ENCODE assay signal across 11 cellular contexts in the genomic region with DNA sequence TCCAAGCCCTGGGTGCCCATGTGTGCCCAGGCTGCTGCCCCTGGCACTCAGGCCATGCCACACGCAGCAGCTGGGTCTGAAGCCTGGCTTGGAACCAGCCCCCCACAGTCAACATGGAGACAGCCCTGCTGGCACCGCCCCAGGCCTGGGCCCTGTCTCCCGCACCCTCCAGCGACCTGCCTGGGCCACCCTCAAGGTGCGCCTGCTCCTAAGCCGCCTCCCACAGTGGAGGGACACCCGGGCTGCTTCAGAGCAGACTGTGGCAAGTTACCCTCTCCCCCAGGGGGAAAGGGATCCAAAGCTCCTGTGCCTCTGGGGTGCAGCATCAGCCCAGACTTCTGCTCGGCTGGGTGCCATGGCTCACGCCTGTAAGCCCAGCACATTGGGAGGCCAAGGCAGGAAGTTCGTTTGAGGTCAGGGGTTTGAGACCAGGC. TPM values are rescaled to one million over a fixed set of nuclear protein-coding genes. Genes with fewer than 3 reads are reported as not detected.
DNase-seq lines count a peak whose midpoint lies in the region; ATAC-seq and TF ChIP-seq lines count a peak whose summit lies in the region.
"Had no signal": no experiment of that assay in that cellular context is flagged by ENCODE, and none has a peak within 500 bp of the region (broad histone marks: within the 10 kb centered on the region; RNA-seq: fewer than 3 reads in every experiment).

No MANE protein-coding gene starts in this region.

- no peaks in the 10 kb centered on the region for H3K9me3 ChIP-seq in BLaER1
- H3K9me3 ChIP-seq in Peyer's patch: no peaks in the 10 kb centered on the region
- no peaks in the 10 kb centered on the region for H3K9me3 ChIP-seq in neuronal stem cell (replicated peaks in 1 of 2; ENCODE audit: control insufficient read depth in 2 of 2, insufficient read depth in 1 of 2, low read depth in 1 of 2, low read length in 2 of 2)
- no peaks in the 10 kb centered on the region for H3K9me3 ChIP-seq in PC-9 (ENCODE audit: insufficient read depth, low read depth)

- H3K36me3 ChIP-seq in BLaER1 (peaks cover 7% of the 10 kb centered on the region; the same call in 1 of the 2 replicates), Peyer's patch (no peaks in the 10 kb centered on the region), neuronal stem cell (replicated peaks in 1 of 2; ENCODE audit: control insufficient read depth in 2 of 2, insufficient read depth in 2 of 2, low read length in 2 of 2) (no peaks in the 10 kb centered on the region), PC-9 (ENCODE audit: low read depth) (no peaks in the 10 kb centered on the region)

- H3K79me1 ChIP-seq in neuronal stem cell (ENCODE audit: low read depth, low read length): peaks cover 21% of the 10 kb centered on the region

- H2BK12ac ChIP-seq in neuronal stem cell (ENCODE audit: low read length): no peak overlapping the region

- H3K23ac ChIP-seq in neuronal stem cell (ENCODE audit: low read depth, low read length, poor library complexity): peak overlapping the region; percentile 77

- peak overlapping the region; percentile 96 to 99 for H3K27ac Mint-ChIP-seq in effector memory CD8-positive, alpha-beta T cell

- TF ChIP-seq CTCF in Peyer's patch (IDR thresholded peaks at IDR 0.05) (no peak), PC-9 (conservative IDR thresholded peaks at IDR 0.05) (no peak), GM10248 (IDR thresholded peaks at IDR 0.05; ENCODE audit: control extremely low read depth, extremely low read depth, low read depth, missing control alignments) (no peak)

- DNase-seq in Peyer's patch: peak in 1 of 3 donors; percentile 54
- no peak for DNase-seq in effector memory CD8-positive, alpha-beta T cell
- DNase-seq in neuronal stem cell (ENCODE audit: low spot score): no peak
- DNase-seq in PC-9: no peak
- DNase-seq in NCI-H345 treated with DMSO at 0.1 percent for 48 hours (lab: John Stamatoyannopoulos, UW; ENCODE audit: unreplicated experiment): no peak
- DNase-seq in GM10248 (ENCODE audit: extremely low spot score): no peak
- DNase-seq in cerebellum (ENCODE audit: low spot score): no peak
- DNase-seq: GDM1; stimulated activated CD4-positive, alpha-beta T cell treated with anti-CD3 and anti-CD28 coated beads, Interleukin-2, amount 100 ng/mL, for 24 hours had no signal

- H3K27me3 Mint-ChIP-seq in effector memory CD8-positive, alpha-beta T cell: no peaks in the 10 kb centered on the region

- peak overlapping the region; percentile 1 for H2AK5ac ChIP-seq in neuronal stem cell (ENCODE audit: low read depth, low read length)

- H3K4ac ChIP-seq in neuronal stem cell (ENCODE audit: low read length): peak overlapping the region; percentile 87

- no CpG with 5 or more reads among the region's 10 CpGs for WGBS in neuronal stem cell (ENCODE audit: extremely low coverage in 2 of 2, insufficient read length in 2 of 2, insufficient replicate concordance in 1 of 2), 2 donors

- H3K14ac ChIP-seq in neuronal stem cell (ENCODE audit: low read length): no peak overlapping the region

- H4K91ac ChIP-seq in neuronal stem cell (ENCODE audit: low read depth, low read length, poor library complexity): no peak overlapping the region

- H4K20me1 ChIP-seq in BLaER1 (peaks cover 100% of the 10 kb centered on the region), PC-9 (ENCODE audit: insufficient read depth) (peaks cover 98% of the 10 kb centered on the region)

- no peaks in the 10 kb centered on the region for H3K9me2 ChIP-seq in PC-9 (ENCODE audit: insufficient read depth)

- H3K9ac ChIP-seq in BLaER1: peak overlapping the region; percentile 55; the same call in 1 of the 2 replicates
- H3K9ac ChIP-seq in neuronal stem cell (ENCODE audit: low read depth, low read length, poor library complexity): peak overlapping the region; percentile 15

- peaks cover 98% of the 10 kb centered on the region for H3K79me2 ChIP-seq in PC-9 (ENCODE audit: low read depth)

- H2BK15ac ChIP-seq in neuronal stem cell (ENCODE audit: low read length): no peak overlapping the region

- CTCF ChIA-PET in PC-9 (lab: Charles Lee) (interaction anchor here (0.6 kb wide), 1 partner anchor 345 kb away, joined by 3 read pairs; no protein-coding TSS in a partner anchor), GM10248 (lab: Yijun Ruan, JAX) (interaction anchor here (0.7 to 6.7 kb wide), 4 partner anchors 9 to 83 kb away, joined by 3 to 38 read pairs (median 8); no protein-coding TSS in a partner anchor)

- H3K4me1 ChIP-seq in BLaER1 (peaks cover 89% of the 10 kb centered on the region), Peyer's patch (peaks cover 28 to 90% (median 58%) of the 10 kb centered on the region in 4 donors), neuronal stem cell (ENCODE audit: control insufficient read depth in 2 of 2, insufficient read depth in 1 of 2, low read depth in 1 of 2, low read length in 2 of 2) (peaks cover 0 to 4% of the 10 kb centered on the region in 2 donors), PC-9 (replicated peaks; ENCODE audit: insufficient read depth) (peaks cover 15% of the 10 kb centered on the region)

- no TSS peak for BruUV-seq in PC-9 (replicated peaks; lab: Mats Ljungman, UMichigan)

- H3K18ac ChIP-seq in neuronal stem cell (ENCODE audit: low read length): no peak overlapping the region

- H2BK5ac ChIP-seq in neuronal stem cell (ENCODE audit: low read length): no peak overlapping the region

- no peak overlapping the region for H3K4me3 ChIP-seq in BLaER1
- H3K4me3 ChIP-seq in Peyer's patch: no peak overlapping the region
- no peak overlapping the region for H3K4me3 ChIP-seq in neuronal stem cell (ENCODE audit: low read length in 2 of 2)
- H3K4me3 ChIP-seq in PC-9: no peak overlapping the region

- H3K9me3 Mint-ChIP-seq in effector memory CD8-positive, alpha-beta T cell: no peaks in the 10 kb centered on the region
- H3K9me3 Mint-ChIP-seq: T-helper 1 cell treated with Interleukin-12 subunit alpha and Interleukin-12 subunit beta and Interleukin-4 antibody, amounts not matched to agents 30 μg/mL and 1 μg/mL, for 36 hours had no signal

- no peaks in the 10 kb centered on the region; the same call in 1 of the 2 replicates for H3F3A ChIP-seq in PC-9 (ENCODE audit: insufficient read depth, low read depth)

- H3K27me3 ChIP-seq in BLaER1 (no peaks in the 10 kb centered on the region), Peyer's patch (no peaks in the 10 kb centered on the region), neuronal stem cell (ENCODE audit: control insufficient read depth in 3 of 3, insufficient read depth in 3 of 3, low read depth in 1 of 3, low read length in 3 of 3) (no peaks in the 10 kb centered on the region), PC-9 (ENCODE audit: insufficient read depth, low read depth) (no peaks in the 10 kb centered on the region)

- H2AFZ ChIP-seq in neuronal stem cell (ENCODE audit: low read length): no peak overlapping the region
- no peak overlapping the region for H2AFZ ChIP-seq in PC-9

- peaks cover 73% of the 10 kb centered on the region for H3K36me3 Mint-ChIP-seq in effector memory CD8-positive, alpha-beta T cell (ENCODE audit: insufficient read depth)

- POLR2A ChIA-PET in PC-9 (lab: Charles Lee; ENCODE audit: unreplicated experiment): no interaction called here
- POLR2A ChIA-PET in GM10248 (lab: Yijun Ruan, JAX): interaction anchor here (0.9 kb wide), 1 partner anchor 15 kb away, joined by 3 read pairs; a partner anchor contains a TSS

- peak overlapping the region; percentile 70 for H3K27ac ChIP-seq in BLaER1
- H3K27ac ChIP-seq in Peyer's patch: peak overlapping the region; percentile 50 to 91 (median 76)
- no peak overlapping the region for H3K27ac ChIP-seq in neuronal stem cell (replicated peaks; ENCODE audit: low read length)
- no peak overlapping the region for H3K27ac ChIP-seq in PC-9

- ATAC-seq in effector memory CD8-positive, alpha-beta T cell (replicated peaks): peak; percentile 8

- peak overlapping the region; percentile 81 to 92 for H3K4me3 Mint-ChIP-seq in effector memory CD8-positive, alpha-beta T cell
- H3K4me3 Mint-ChIP-seq: T-helper 1 cell treated with Interleukin-12 subunit alpha and Interleukin-12 subunit beta and Interleukin-4 antibody, amounts not matched to agents 30 μg/mL and 1 μg/mL, for 36 hours had no signal

- peak overlapping the region; percentile 84 for H3K4me2 ChIP-seq in BLaER1
- no peak overlapping the region for H3K4me2 ChIP-seq in neuronal stem cell (ENCODE audit: insufficient read depth, low read length, poor library complexity, severe bottlenecking)
- no peak overlapping the region for H3K4me2 ChIP-seq in PC-9

- TF ChIP-seq POLR2A in Peyer's patch (IDR thresholded peaks at IDR 0.05): no peak

- intact Hi-C loops in PC-9 (cut with micrococcal nuclease; ENCODE audit: unreplicated experiment): no loop called here

- H2BK120ac ChIP-seq in neuronal stem cell (ENCODE audit: low read depth, low read length): no peak overlapping the region

- peaks cover 63 to 78% of the 10 kb centered on the region in 2 donors for H3K4me1 Mint-ChIP-seq in effector memory CD8-positive, alpha-beta T cell (ENCODE audit: low read depth in 2 of 2)

- H4K8ac ChIP-seq in neuronal stem cell (ENCODE audit: low read depth, low read length): no peak overlapping the region

RNA-seq across cellular contexts. Expression of a gene that starts 15.8 kb away (rescaled TPM):
- total RNA-seq in Peyer's patch: 10 to 100 TPM; 18.9 to 49.5 (median 34.2) TPM
- polyA plus RNA-seq in neuronal stem cell (2013, experiment 1 of 2): 5.2 TPM
- polyA plus RNA-seq in neuronal stem cell (2013, experiment 2 of 2): 5.2 TPM
- total RNA-seq in PC-9 (2021): 12.9 and 14.6 TPM in 2 replicates
- total RNA-seq in cerebellum: 7.2 TPM

RNA-seq across cellular contexts. Expression of a gene that starts 37.3 kb away (rescaled TPM):
- 100 to 1,000 TPM; 231 to 333 (median 264) TPM for total RNA-seq in Peyer's patch
- polyA plus RNA-seq in neuronal stem cell (2013, experiment 1 of 2): 215 TPM
- 207 TPM for polyA plus RNA-seq in neuronal stem cell (2013, experiment 2 of 2)
- total RNA-seq in PC-9 (2021): 231 and 320 TPM in 2 replicates
- total RNA-seq in cerebellum: 81.4 TPM

RNA-seq across cellular contexts. Expression of a gene that starts 51.6 kb away (rescaled TPM):
- 100 to 1,000 TPM in 3 of 4 donors, 10 to 100 TPM in 1; 82.0 to 226 (median 142) TPM for total RNA-seq in Peyer's patch
- polyA plus RNA-seq in neuronal stem cell (2013, experiment 1 of 2): 150 TPM
- 148 TPM for polyA plus RNA-seq in neuronal stem cell (2013, experiment 2 of 2)
- 97.0 and 101 TPM in 2 replicates for total RNA-seq in PC-9 (2021)
- 23.6 TPM for total RNA-seq in cerebellum

Comparison
In these comparisons a context has a peak if more than half of its experiments do, and no peak if none do; other contexts are left out.
1. H3K27ac ChIP-seq: peak in BLaER1 (single experiment) and Peyer's patch (4 of 4); none in neuronal stem cell (single experiment) and PC-9 (single experiment).